22 cellular contexts compared by ENCODE assay signal in genomic region chr13:64410654-64411053, GRCh38.
"Had no signal": no experiment of that assay in that cellular context is flagged by ENCODE, and none has a peak within 500 bp of the region (broad histone marks: within the 10 kb centered on the region; RNA-seq: fewer than 3 reads in every experiment).

No MANE protein-coding gene starts in this region.

- H3K27me3 ChIP-seq: MG63, SJCRH30 had no signal

- H3K36me3 ChIP-seq: MG63, SJCRH30 had no signal

- H3K4me3 ChIP-seq: MG63, SJCRH30 had no signal

- H3K27ac ChIP-seq: RWPE1, SJCRH30 had no signal

- DNase-seq: IMR-90, Karpas-422, KG1, MG63, NCI-H1092, NCI-H1105 treated with DMSO at 0.1 percent for 48 hours, NCI-H1417 treated with DMSO at 0.1 percent for 48 hours, NCI-H146, NCI-H187, NCI-H2029, NCI-H2081 treated with DMSO at 0.1 percent for 48 hours, NCI-H2171, NCI-H226, NCI-H446, NCI-H510A, NCI-H524 treated with DMSO at 0.1 percent for 48 hours, NCI-H69, NCI-H774, PC-3, SHP77 treated with DMSO at 0.1 percent for 48 hours, SJCRH30 had no signal

- H3K4me1 ChIP-seq: SJCRH30 had no signal

- H3K9me3 ChIP-seq: MG63, SJCRH30 had no signal
